In the genomic region with DNA sequence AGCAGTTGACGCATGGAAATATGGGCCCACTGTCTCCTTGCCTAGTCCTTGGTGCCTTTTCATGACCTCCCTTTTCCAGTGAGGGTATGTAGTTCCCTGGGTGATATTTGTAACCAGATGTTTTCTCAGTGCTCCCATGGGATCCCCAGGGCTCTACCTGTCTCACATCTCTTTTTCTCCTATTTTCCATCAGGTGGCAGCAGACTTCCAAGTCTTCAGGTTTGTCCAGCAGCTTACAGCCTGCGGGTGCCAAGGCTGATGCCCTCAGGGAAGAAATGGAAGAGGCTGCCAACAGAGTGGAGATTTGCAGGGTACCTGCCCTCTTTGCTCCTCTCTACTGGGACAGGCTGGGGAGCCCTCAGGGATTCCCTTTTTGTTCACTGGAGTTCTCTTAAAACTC, we compare ENCODE assay signal across 1 cellular context.
TF ChIP-seq lines count a peak whose summit lies in the region.

No MANE protein-coding gene starts in this region.

TF ChIP-seq in H1, 55 proteins besides CTCF, POLR2A, EP300 and RAD21:
- TF ChIP-seq RBBP5 (IDR thresholded peaks at IDR 0.05; ENCODE audit: borderline replicate concordance, low read depth, low read length) (no peak), SUZ12 (IDR thresholded peaks at IDR 0.05; ENCODE audit: low read length) (no peak), MAX (IDR thresholded peaks at IDR 0.05) (no peak), TCF12 (IDR thresholded peaks at IDR 0.05; ENCODE audit: low read depth, low read length) (no peak), JUND (IDR thresholded peaks at IDR 0.05; ENCODE audit: low read length) (no peak), SIX5 (IDR thresholded peaks at IDR 0.05; ENCODE audit: low read depth, low read length) (no peak), E2F6 (IDR thresholded peaks at IDR 0.05) (no peak), CBX8 (IDR thresholded peaks at IDR 0.05; ENCODE audit: borderline replicate concordance, low read depth, low read length) (no peak), JUN (IDR thresholded peaks at IDR 0.05; ENCODE audit: low read depth, low read length) (no peak), GABPA (IDR thresholded peaks at IDR 0.05; ENCODE audit: borderline replicate concordance, insufficient read depth, low read length) (no peak)
